ENCODE assay signal across 14 cellular contexts in the genomic region with DNA sequence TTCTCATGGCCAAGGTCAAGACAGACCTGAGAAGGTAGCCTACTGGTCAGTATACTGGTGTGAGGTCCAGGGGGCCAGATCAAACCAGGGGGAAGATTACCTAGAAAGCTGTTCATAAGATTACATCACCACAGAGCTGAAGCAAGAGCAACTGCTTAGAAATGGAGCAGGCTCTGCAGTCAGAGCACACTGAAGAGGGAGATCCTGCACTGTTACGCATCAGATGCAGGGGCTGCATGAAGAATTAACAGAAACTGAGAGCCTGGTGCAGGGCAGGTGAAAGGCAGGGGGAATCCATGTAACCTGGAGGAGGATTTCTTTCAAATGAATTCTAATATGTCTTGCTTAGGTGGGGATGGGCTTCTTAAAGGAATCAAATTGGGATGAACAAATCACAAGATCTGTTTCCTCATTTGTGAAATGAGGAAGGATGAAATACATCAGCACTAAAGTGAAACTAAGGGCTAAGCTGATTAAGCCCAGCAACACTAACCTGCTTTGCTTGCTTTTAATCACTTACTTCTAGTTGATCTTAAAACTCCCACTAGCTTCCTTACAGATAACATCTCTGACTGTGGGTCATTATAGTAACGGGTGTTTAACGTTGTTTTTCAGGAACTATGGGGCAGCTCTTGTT.
DNase-seq lines count a peak whose midpoint lies in the region; ATAC-seq and TF ChIP-seq lines count a peak whose summit lies in the region.
"Had no signal": no experiment of that assay in that cellular context is flagged by ENCODE, and none has a peak within 500 bp of the region (broad histone marks: within the 10 kb centered on the region; RNA-seq: fewer than 3 reads in every experiment).

No MANE protein-coding gene starts in this region.

- H3K4me1 Mint-ChIP-seq in naive thymus-derived CD4-positive, alpha-beta T cell = peaks cover 0 to 4% (median 0%) of the 10 kb centered on the region in 7 donors

- no peak for TF ChIP-seq CTCF in GM06990 (IDR thresholded peaks at IDR 0.05; ENCODE audit: insufficient read depth, low read length, poor library complexity, severe bottlenecking)

- CTCF ChIA-PET in naive thymus-derived CD4-positive, alpha-beta T cell (lab: Charles Lee) = no interaction called here

- DNase-seq in GM06990 (ENCODE audit: extremely low read depth, insufficient read length) (peak; percentile 30), MV-4-11 (lab: John Stamatoyannopoulos, UW) (peak; percentile 75)
- DNase-seq in naive thymus-derived CD4-positive, alpha-beta T cell = no peak
- no peak for DNase-seq in stimulated activated CD4-positive, alpha-beta T cell treated with anti-CD3 and anti-CD28 coated beads, Interleukin-4, amount 100 ng/mL, for 1 hour
- DNase-seq in activated CD4-positive, CD25-positive, alpha-beta regulatory T cell treated with anti-CD3 and anti-CD28 coated beads, Interleukin-2, amount 50 U/mL, for 72 hours = no peak
- DNase-seq: activated CD8-positive, alpha-beta memory T cell treated with anti-CD3 and anti-CD28 coated beads, Interleukin-2, amount 50 U/mL, for 4 hours; EL; HFFc6; NCI-H2171 treated with DMSO at 0.1 percent for 48 hours had no signal

- intact Hi-C loops in naive thymus-derived CD4-positive, alpha-beta T cell (cut with micrococcal nuclease) = no loop called here

- H3K36me3 ChIP-seq in GM06990 (ENCODE audit: control insufficient read depth, insufficient read depth, low read length) = no peaks in the 10 kb centered on the region
- no peaks in the 10 kb centered on the region for H3K36me3 ChIP-seq in naive thymus-derived CD4-positive, alpha-beta T cell (ENCODE audit: control insufficient read depth in 2 of 3, insufficient read depth in 3 of 3, low read length in 3 of 3)
- H3K36me3 ChIP-seq: esophagus muscularis mucosa, suprapubic skin had no signal

- no peak overlapping the region for H3K4me3 Mint-ChIP-seq in naive thymus-derived CD4-positive, alpha-beta T cell
- H3K4me3 Mint-ChIP-seq: HFFc6 had no signal

- POLR2A ChIA-PET in naive thymus-derived CD4-positive, alpha-beta T cell (lab: Charles Lee) = no interaction called here

- H3K4me1 ChIP-seq in naive thymus-derived CD4-positive, alpha-beta T cell (ENCODE audit: control insufficient read depth in 2 of 2, insufficient read depth in 2 of 2, low read length in 2 of 2) = no peaks in the 10 kb centered on the region
- H3K4me1 ChIP-seq: suprapubic skin had no signal

- peak overlapping the region; percentile 57 for H3K27ac ChIP-seq in angular gyrus (ENCODE audit: low read depth, low read length)
- no peak overlapping the region for H3K27ac ChIP-seq in naive thymus-derived CD4-positive, alpha-beta T cell (ENCODE audit: low read depth, low read length)
- H3K27ac ChIP-seq: esophagus muscularis mucosa, suprapubic skin had no signal

- ATAC-seq in naive thymus-derived CD4-positive, alpha-beta T cell = peak; percentile 61
- no peak for ATAC-seq in HG03457 (IDR thresholded peaks at IDR 0.05; ENCODE audit: unreplicated experiment)
- no peak for ATAC-seq in HG02870 (IDR thresholded peaks at IDR 0.05; ENCODE audit: unreplicated experiment)

- H3K27me3 Mint-ChIP-seq in naive thymus-derived CD4-positive, alpha-beta T cell = peaks cover 0 to 16% (median 11%) of the 10 kb centered on the region in 5 donors

- peaks cover 0 to 9% (median 0%) of the 10 kb centered on the region in 5 donors for H3K36me3 Mint-ChIP-seq in naive thymus-derived CD4-positive, alpha-beta T cell

- no peak overlapping the region for H3K4me3 ChIP-seq in GM06990 (replicated peaks; ENCODE audit: low read depth, low read length)
- H3K4me3 ChIP-seq in naive thymus-derived CD4-positive, alpha-beta T cell (ENCODE audit: low read length) = no peak overlapping the region
- H3K4me3 ChIP-seq: esophagus muscularis mucosa, suprapubic skin had no signal

- no peaks in the 10 kb centered on the region for H3K27me3 ChIP-seq in GM06990 (replicated peaks; ENCODE audit: control insufficient read depth, insufficient read depth, low read length)
- no peaks in the 10 kb centered on the region for H3K27me3 ChIP-seq in naive thymus-derived CD4-positive, alpha-beta T cell (ENCODE audit: control insufficient read depth in 2 of 2, insufficient read depth in 2 of 2, low read length in 2 of 2)
- H3K27me3 ChIP-seq: esophagus muscularis mucosa, suprapubic skin had no signal

- no peak overlapping the region for H3K27ac Mint-ChIP-seq in naive thymus-derived CD4-positive, alpha-beta T cell
- H3K27ac Mint-ChIP-seq: HFFc6 had no signal

- peaks cover 6 to 26% (median 14%) of the 10 kb centered on the region in 11 donors for H3K9me3 Mint-ChIP-seq in naive thymus-derived CD4-positive, alpha-beta T cell

- H3K9me3 ChIP-seq in naive thymus-derived CD4-positive, alpha-beta T cell (ENCODE audit: control insufficient read depth in 2 of 3, low read length in 3 of 3) = no peaks in the 10 kb centered on the region
- H3K9me3 ChIP-seq: suprapubic skin had no signal

Comparison
In these comparisons a context has a peak if more than half of its experiments do, and no peak if none do; other contexts are left out.
1. DNase-seq: peak in GM06990 (single experiment) and MV-4-11 (single experiment); none in naive thymus-derived CD4-positive, alpha-beta T cell (0 of 9), stimulated activated CD4-positive, alpha-beta T cell treated with anti-CD3 and anti-CD28 coated beads, Interleukin-4, amount 100 ng/mL, for 1 hour (single experiment) and activated CD4-positive, CD25-positive, alpha-beta regulatory T cell treated with anti-CD3 and anti-CD28 coated beads, Interleukin-2, amount 50 U/mL, for 72 hours (single experiment).